11 cellular contexts compared by ENCODE assay signal in genomic region chr3:42205800-42206514, GRCh38.
DNase-seq lines count a peak whose midpoint lies in the region; ATAC-seq lines count a peak whose summit lies in the region.
"Had no signal": no experiment of that assay in that cellular context is flagged by ENCODE, and none has a peak within 500 bp of the region (broad histone marks: within the 10 kb centered on the region; RNA-seq: fewer than 3 reads in every experiment).

No MANE protein-coding gene starts in this region.

- H3K4me1 Mint-ChIP-seq in activated CD4-positive, alpha-beta T cell treated with anti-CD3 and anti-CD28 coated beads, Interleukin-2, amount 10 ng/mL, durations not matched to agents 7 days and 5 days: peaks cover 6% of the 10 kb centered on the region

- H3K9me3 Mint-ChIP-seq in activated CD4-positive, alpha-beta T cell treated with anti-CD3 and anti-CD28 coated beads, Interleukin-2, amount 10 ng/mL, durations not matched to agents 7 days and 5 days: no peaks in the 10 kb centered on the region
- H3K9me3 Mint-ChIP-seq: T-helper 2 cell treated with Interferon-gamma antibody and Interleukin-4, amounts not matched to agents 5 μg/mL and 100 μg/mL, for 36 hours had no signal

- H3K27me3 Mint-ChIP-seq in activated CD4-positive, alpha-beta T cell treated with anti-CD3 and anti-CD28 coated beads, Interleukin-2, amount 10 ng/mL, durations not matched to agents 7 days and 5 days: no peaks in the 10 kb centered on the region

- CTCF ChIA-PET in activated CD4-positive, alpha-beta T cell treated with anti-CD3 and anti-CD28 coated beads, Interleukin-2, amount 10 ng/mL, durations not matched to agents 7 days and 5 days (lab: Charles Lee): interaction anchor here (1.8 kb wide), 1 partner anchor 14 kb away, joined by 6 read pairs; no protein-coding TSS in a partner anchor

- H3K36me3 ChIP-seq in SJCRH30: no peaks in the 10 kb centered on the region

- peak; percentile 58 for DNase-seq in left lobe of liver (ENCODE audit: low spot score)
- no peak for DNase-seq in activated CD4-positive, alpha-beta T cell treated with anti-CD3 and anti-CD28 coated beads, Interleukin-2, amount 10 ng/mL, durations not matched to agents 7 days and 5 days
- no peak for DNase-seq in SJCRH30
- no peak for DNase-seq in NK-92 (lab: John Stamatoyannopoulos, UW; ENCODE audit: unreplicated experiment)
- no peak for DNase-seq in caudate nucleus (lab: John Stamatoyannopoulos, UW)
- DNase-seq: body of pancreas had no signal

- ATAC-seq in GM19023 (IDR thresholded peaks at IDR 0.05; ENCODE audit: unreplicated experiment) (peak; percentile 90), GM21528 (IDR thresholded peaks at IDR 0.05; ENCODE audit: low FRiP score, unreplicated experiment) (peak; percentile 78), HG03135 (IDR thresholded peaks at IDR 0.05; ENCODE audit: unreplicated experiment) (peak; percentile 75), left lobe of liver (peak; percentile 96)
- ATAC-seq: body of pancreas had no signal

- no peaks in the 10 kb centered on the region for H3K4me1 ChIP-seq in SJCRH30
- H3K4me1 ChIP-seq: body of pancreas had no signal

- no peaks in the 10 kb centered on the region for H3K9me3 ChIP-seq in SJCRH30 (replicated peaks)
- H3K9me3 ChIP-seq: body of pancreas, neutrophil had no signal

- no peaks in the 10 kb centered on the region for H3K27me3 ChIP-seq in SJCRH30
- H3K27me3 ChIP-seq: body of pancreas, neutrophil had no signal

- POLR2A ChIA-PET in activated CD4-positive, alpha-beta T cell treated with anti-CD3 and anti-CD28 coated beads, Interleukin-2, amount 10 ng/mL, durations not matched to agents 7 days and 5 days (lab: Charles Lee): no interaction called here

- H3K4me3 ChIP-seq in SJCRH30: no peak overlapping the region
- H3K4me3 ChIP-seq: body of pancreas had no signal

- H3K36me3 Mint-ChIP-seq in activated CD4-positive, alpha-beta T cell treated with anti-CD3 and anti-CD28 coated beads, Interleukin-2, amount 10 ng/mL, durations not matched to agents 7 days and 5 days (ENCODE audit: low read depth): peaks cover 35% of the 10 kb centered on the region

- H3K27ac ChIP-seq in SJCRH30: no peak overlapping the region
- no peak overlapping the region for H3K27ac ChIP-seq in caudate nucleus (ENCODE audit: low read depth, low read length)
- H3K27ac ChIP-seq: body of pancreas, neutrophil had no signal

- H3K27ac Mint-ChIP-seq in activated CD4-positive, alpha-beta T cell treated with anti-CD3 and anti-CD28 coated beads, Interleukin-2, amount 10 ng/mL, durations not matched to agents 7 days and 5 days: no peak overlapping the region
- H3K27ac Mint-ChIP-seq: T-helper 2 cell treated with Interferon-gamma antibody and Interleukin-4, amounts not matched to agents 5 μg/mL and 100 μg/mL, for 36 hours had no signal

- no peak overlapping the region for H3K4me3 Mint-ChIP-seq in activated CD4-positive, alpha-beta T cell treated with anti-CD3 and anti-CD28 coated beads, Interleukin-2, amount 10 ng/mL, durations not matched to agents 7 days and 5 days
- H3K4me3 Mint-ChIP-seq: T-helper 2 cell treated with Interferon-gamma antibody and Interleukin-4, amounts not matched to agents 5 μg/mL and 100 μg/mL, for 36 hours had no signal
